ENCODE assay signal across 7 cellular contexts in genomic region chr2:87452861-87453260, GRCh38.
A peak's percentile ranks its signal among the peaks of the same experiment; 100 is the strongest.
DNase-seq lines count a peak whose midpoint lies in the region; ATAC-seq, FAIRE-seq and TF ChIP-seq lines count a peak whose summit lies in the region.
"Not testable (repeated sequence)": the region's sequence is repeated elsewhere in the genome, so short reads cannot be mapped to it uniquely, and the experiment has no call there.

No MANE protein-coding gene starts in this region.

- not testable (repeated sequence) for H3K27me3 ChIP-seq in Karpas-422 (ENCODE audit: low read length); bronchial epithelial cell (ENCODE audit: control insufficient read depth, insufficient read depth, low read length); trophoblast cell (ENCODE audit: insufficient read depth, low read length)

- peaks cover 12% of the 10 kb centered on the region for H3K36me3 Mint-ChIP-seq in activated CD4-positive, alpha-beta memory T cell treated with anti-CD3 and anti-CD28 coated beads for 36 hours

- not testable (repeated sequence) for H4K12ac ChIP-seq in trophoblast cell (ENCODE audit: low read depth, low read length)

- H3K4ac ChIP-seq in trophoblast cell (ENCODE audit: low read depth, low read length), result not testable (repeated sequence)

- intact Hi-C loops in activated CD4-positive, alpha-beta memory T cell treated with anti-CD3 and anti-CD28 coated beads for 36 hours (cut with micrococcal nuclease), result not testable (repeated sequence)

- not testable (repeated sequence) for H3K18ac ChIP-seq in trophoblast cell (ENCODE audit: low read length)

- not testable (repeated sequence) for H3K4me1 Mint-ChIP-seq in activated CD4-positive, alpha-beta memory T cell treated with anti-CD3 and anti-CD28 coated beads for 36 hours (ENCODE audit: low read depth)

- ATAC-seq in left lobe of liver, result peak; percentile 65

- not testable (repeated sequence) for H3K9me3 ChIP-seq in Karpas-422 (ENCODE audit: low read length); trophoblast cell (ENCODE audit: insufficient read depth, low read depth, low read length)

- not testable (repeated sequence) for H4K91ac ChIP-seq in trophoblast cell (ENCODE audit: low read depth, low read length)

- not testable (repeated sequence) for H3K27ac ChIP-seq in Karpas-422 (ENCODE audit: low read length); trophoblast cell (ENCODE audit: low read depth, low read length)

- not testable (repeated sequence) for H4K20me1 ChIP-seq in Karpas-422 (ENCODE audit: insufficient read depth, low read depth, low read length)

- not testable (repeated sequence) for H3K9me3 Mint-ChIP-seq in activated CD4-positive, alpha-beta memory T cell treated with anti-CD3 and anti-CD28 coated beads for 36 hours

- H3K9me2 ChIP-seq in Karpas-422 (replicated peaks; ENCODE audit: insufficient read depth, low read length), result not testable (repeated sequence)

- FAIRE-seq in bronchial epithelial cell (lab: Jason Lieb, UNC), result not testable (repeated sequence)

- H3K79me2 ChIP-seq in Karpas-422 (ENCODE audit: low read length), result peaks cover 14% of the 10 kb centered on the region
- H3K79me2 ChIP-seq in trophoblast cell (ENCODE audit: control insufficient read depth, insufficient read depth, low read length, poor library complexity), result not testable (repeated sequence)

- not testable (repeated sequence) for H3K36me3 ChIP-seq in Karpas-422 (ENCODE audit: insufficient read depth, low read length); bronchial epithelial cell (ENCODE audit: control insufficient read depth, insufficient read depth, low read length); trophoblast cell (ENCODE audit: control insufficient read depth in 1 of 2, insufficient read depth in 2 of 2, low read length in 2 of 2)

- H2BK5ac ChIP-seq in trophoblast cell (ENCODE audit: low read depth, low read length, poor library complexity), result peak overlapping the region; percentile 46

- not testable (repeated sequence) for H3K23ac ChIP-seq in trophoblast cell (ENCODE audit: low read length)

- POLR2A ChIA-PET in activated CD4-positive, alpha-beta memory T cell treated with anti-CD3 and anti-CD28 coated beads for 36 hours (lab: Charles Lee), result not testable (repeated sequence)

- H3K14ac ChIP-seq in trophoblast cell (ENCODE audit: low read length), result not testable (repeated sequence)

- peak overlapping the region; percentile 63 for H2BK120ac ChIP-seq in trophoblast cell (ENCODE audit: insufficient read depth, low read length, poor library complexity)

- peaks cover 22% of the 10 kb centered on the region for H3K4me1 ChIP-seq in Karpas-422 (ENCODE audit: low read length)
- H3K4me1 ChIP-seq in trophoblast cell (ENCODE audit: control insufficient read depth in 1 of 2, insufficient read depth in 2 of 2, low read length in 2 of 2), result not testable (repeated sequence)

- not testable (repeated sequence) for H3K27me3 Mint-ChIP-seq in activated CD4-positive, alpha-beta memory T cell treated with anti-CD3 and anti-CD28 coated beads for 36 hours

- H3K4me3 Mint-ChIP-seq in activated CD4-positive, alpha-beta memory T cell treated with anti-CD3 and anti-CD28 coated beads for 36 hours, result not testable (repeated sequence)

- CTCF ChIA-PET in activated CD4-positive, alpha-beta memory T cell treated with anti-CD3 and anti-CD28 coated beads for 36 hours (lab: Charles Lee), result not testable (repeated sequence)

- WGBS in trophoblast cell (ENCODE audit: extremely low coverage, insufficient coverage, insufficient read length), result no CpG with 5 or more reads among the region's 1 CpG

- not testable (repeated sequence) for H2AK5ac ChIP-seq in trophoblast cell (ENCODE audit: low read length)

- not testable (repeated sequence) for TF ChIP-seq CTCF in bronchial epithelial cell (IDR thresholded peaks at IDR 0.05; ENCODE audit: insufficient read depth, low read length, severe bottlenecking); fibroblast of the aortic adventitia (IDR thresholded peaks at IDR 0.05; ENCODE audit: insufficient read depth, low read length)

- not testable (repeated sequence) for H3K9ac ChIP-seq in Karpas-422 (ENCODE audit: low read length); trophoblast cell (ENCODE audit: low read length)

- not testable (repeated sequence) for H3K4me2 ChIP-seq in Karpas-422 (ENCODE audit: low read depth, low read length, poor library complexity, severe bottlenecking); trophoblast cell (ENCODE audit: low read length)

- not testable (repeated sequence) for H2BK12ac ChIP-seq in trophoblast cell (ENCODE audit: low read length)

- H4K8ac ChIP-seq in trophoblast cell (ENCODE audit: low read depth, low read length), result not testable (repeated sequence)

- not testable (repeated sequence) for H3K4me3 ChIP-seq in Karpas-422 (ENCODE audit: low read length); bronchial epithelial cell (ENCODE audit: low read depth, low read length); fibroblast of the aortic adventitia (ENCODE audit: low read depth, low read length); trophoblast cell (ENCODE audit: low read depth, low read length)

- not testable (repeated sequence) for H2AFZ ChIP-seq in Karpas-422 (ENCODE audit: low read length); trophoblast cell (ENCODE audit: insufficient read depth, low read length, poor library complexity)

- H3K79me1 ChIP-seq in trophoblast cell (ENCODE audit: low read length), result not testable (repeated sequence)

- peak; percentile 89 for DNase-seq in EH (ENCODE audit: low read depth)
- DNase-seq in Karpas-422, result peak; percentile 33
- not testable (repeated sequence) for DNase-seq in activated CD4-positive, alpha-beta memory T cell treated with anti-CD3 and anti-CD28 coated beads for 36 hours; left lobe of liver (ENCODE audit: low spot score)
- DNase-seq in bronchial epithelial cell (ENCODE audit: low read depth), result peak; percentile 53
- DNase-seq in fibroblast of the aortic adventitia (ENCODE audit: low read depth), result peak; percentile 87
- DNase-seq in trophoblast cell, result peak in 1 of 2 donors; percentile 9

- peak overlapping the region; percentile 13 for H3K27ac Mint-ChIP-seq in activated CD4-positive, alpha-beta memory T cell treated with anti-CD3 and anti-CD28 coated beads for 36 hours
